ENCODE assay signal across 1 cellular context in genomic region chr19:32264568-32264967, GRCh38.
TF ChIP-seq lines count a peak whose summit lies in the region.

No MANE protein-coding gene starts in this region.

TF ChIP-seq in GM23338, 12 proteins besides CTCF, POLR2A, EP300 and RAD21 (continued from another document):
- TF ChIP-seq REST (IDR thresholded peaks at IDR 0.05; ENCODE audit: unreplicated experiment) (no peak), EZH2 (IDR thresholded peaks at IDR 0.05; ENCODE audit: low read depth, unreplicated experiment) (no peak), ZNF462 (CRISPR knock-in tag; IDR thresholded peaks at IDR 0.05) (no peak), EZH2phosphoT487 (IDR thresholded peaks at IDR 0.05; ENCODE audit: unreplicated experiment) (no peak), CREB1 (CRISPR knock-in tag; IDR thresholded peaks at IDR 0.05; ENCODE audit: low read depth) (no peak), ZNF331 (CRISPR knock-in tag; IDR thresholded peaks at IDR 0.05; ENCODE audit: low read depth) (no peak), ZNF114 (CRISPR knock-in tag; IDR thresholded peaks at IDR 0.05) (no peak), STAT1 (IDR thresholded peaks at IDR 0.05; ENCODE audit: unreplicated experiment) (no peak), JUNB (IDR thresholded peaks at IDR 0.05; ENCODE audit: unreplicated experiment) (no peak), NANOG (IDR thresholded peaks at IDR 0.05; ENCODE audit: borderline replicate concordance) (no peak), POLR2AphosphoS5 (IDR thresholded peaks at IDR 0.05; ENCODE audit: low read depth) (no peak)
TF ChIP-seq in GM23338: peak in this region for 0.
